In genomic region chr16:79847101-79847500, GRCh38 we compare ENCODE assay signal across 23 cellular contexts.
A peak's percentile ranks its signal among the peaks of the same experiment; 100 is the strongest.
DNase-seq lines count a peak whose midpoint lies in the region; ATAC-seq and TF ChIP-seq lines count a peak whose summit lies in the region.
"Had no signal": no experiment of that assay in that cellular context is flagged by ENCODE, and none has a peak within 500 bp of the region (broad histone marks: within the 10 kb centered on the region; RNA-seq: fewer than 3 reads in every experiment).

No MANE protein-coding gene starts in this region.

- no peak for TF ChIP-seq POLR2A in GM18505 (IDR thresholded peaks at IDR 0.05; ENCODE audit: borderline replicate concordance, extremely low read depth, insufficient read depth, insufficient read length)

- TF ChIP-seq CTCF in RWPE1 (conservative IDR thresholded peaks at IDR 0.05; ENCODE audit: low read depth): no peak
- no peak for TF ChIP-seq CTCF in epithelial cell of esophagus (IDR thresholded peaks at IDR 0.05; ENCODE audit: insufficient read depth, low read depth, low read length, missing control alignments)

- H3K27me3 Mint-ChIP-seq in stimulated activated naive CD8-positive, alpha-beta T cell treated with anti-CD3 and anti-CD28 coated beads, Interleukin-15, amount 100 ng/mL, for 72 hours: peaks cover 9% of the 10 kb centered on the region
- peaks cover 6% of the 10 kb centered on the region for H3K27me3 Mint-ChIP-seq in activated T-cell treated with anti-CD3 and anti-CD28 coated beads, Interleukin-2, amount 50 U/mL, for 4 hours (ENCODE audit: low read depth)

- no peak overlapping the region for H3K4me3 Mint-ChIP-seq in stimulated activated naive CD8-positive, alpha-beta T cell treated with anti-CD3 and anti-CD28 coated beads, Interleukin-15, amount 100 ng/mL, for 72 hours
- no peak overlapping the region for H3K4me3 Mint-ChIP-seq in activated T-cell treated with anti-CD3 and anti-CD28 coated beads, Interleukin-2, amount 50 U/mL, for 4 hours
- H3K4me3 Mint-ChIP-seq: CD8-positive, alpha-beta memory T cell had no signal

- peak overlapping the region; percentile 85 for H3K27ac ChIP-seq in RWPE1
- H3K27ac ChIP-seq: C4-2B, GM23248, HL-60, PC-9, SJCRH30 had no signal

- POLR2A ChIA-PET in RWPE1 (lab: Yijun Ruan, JAX; ENCODE audit: low non-redundant PET): no interaction called here

- no peak overlapping the region for H3K27ac Mint-ChIP-seq in stimulated activated naive CD8-positive, alpha-beta T cell treated with anti-CD3 and anti-CD28 coated beads, Interleukin-15, amount 100 ng/mL, for 72 hours

- no peaks in the 10 kb centered on the region for H3K36me3 Mint-ChIP-seq in activated T-cell treated with anti-CD3 and anti-CD28 coated beads, Interleukin-2, amount 50 U/mL, for 4 hours (ENCODE audit: insufficient read depth)
- H3K36me3 Mint-ChIP-seq: CD8-positive, alpha-beta memory T cell had no signal

- CTCF ChIA-PET in RWPE1 (lab: Yijun Ruan, JAX): interaction anchor here (0.6 to 0.9 kb wide), 2 partner anchors 43 to 120 kb away, joined by 3 read pairs; no protein-coding TSS in a partner anchor

- DNase-seq in RWPE1 (ENCODE audit: low spot score) (peak; percentile 7), epithelial cell of esophagus (ENCODE audit: low read depth) (peak; percentile 30), mucosa of gallbladder (ENCODE audit: low spot score) (peak; percentile 17)
- DNase-seq in stimulated activated naive CD8-positive, alpha-beta T cell treated with anti-CD3 and anti-CD28 coated beads, Interleukin-15, amount 100 ng/mL, for 72 hours: no peak
- no peak for DNase-seq in activated T-cell treated with anti-CD3 and anti-CD28 coated beads, Interleukin-2, amount 50 U/mL, for 4 hours
- DNase-seq: ACHN; CD8-positive, alpha-beta memory T cell; GM23248; KBM-7; NCI-H1092 treated with DMSO at 0.1 percent for 48 hours; NCI-H1436 treated with DMSO at 0.1 percent for 48 hours; NCI-H1930; NCI-H2227 treated with DMSO at 0.1 percent for 48 hours; NCI-H510A treated with DMSO at 0.1 percent for 48 hours; NCI-H748 treated with DMSO at 0.1 percent for 48 hours; PC-9; SJCRH30 had no signal

- no peak overlapping the region for H3K4me3 ChIP-seq in epithelial cell of esophagus (ENCODE audit: low read length)
- H3K4me3 ChIP-seq: GM23248, HAP-1, PC-9, SJCRH30 had no signal

- peaks cover 25% of the 10 kb centered on the region for H3K4me1 Mint-ChIP-seq in stimulated activated naive CD8-positive, alpha-beta T cell treated with anti-CD3 and anti-CD28 coated beads, Interleukin-15, amount 100 ng/mL, for 72 hours
- peaks cover 11% of the 10 kb centered on the region for H3K4me1 Mint-ChIP-seq in activated T-cell treated with anti-CD3 and anti-CD28 coated beads, Interleukin-2, amount 50 U/mL, for 4 hours (ENCODE audit: low read depth)
- H3K4me1 Mint-ChIP-seq: CD8-positive, alpha-beta memory T cell had no signal

- H3K9me3 Mint-ChIP-seq in stimulated activated naive CD8-positive, alpha-beta T cell treated with anti-CD3 and anti-CD28 coated beads, Interleukin-15, amount 100 ng/mL, for 72 hours: peaks cover 0 to 10% of the 10 kb centered on the region in 2 donors
- H3K9me3 Mint-ChIP-seq in activated T-cell treated with anti-CD3 and anti-CD28 coated beads, Interleukin-2, amount 50 U/mL, for 4 hours: no peaks in the 10 kb centered on the region

- no peak for ATAC-seq in stimulated activated naive CD8-positive, alpha-beta T cell treated with anti-CD3 and anti-CD28 coated beads, Interleukin-15, amount 100 ng/mL, for 72 hours
- ATAC-seq in GM19035 (IDR thresholded peaks at IDR 0.05; ENCODE audit: unreplicated experiment): no peak
- no peak for ATAC-seq in activated T-cell treated with anti-CD3 and anti-CD28 coated beads, Interleukin-2, amount 50 U/mL, for 4 hours
- ATAC-seq in GM18505 (IDR thresholded peaks at IDR 0.05; ENCODE audit: unreplicated experiment): no peak
- ATAC-seq: HepG2 had no signal

Comparison
In these comparisons a context has a peak if more than half of its experiments do, and no peak if none do; other contexts are left out.
1. DNase-seq: peak in RWPE1 (single experiment), epithelial cell of esophagus (single experiment) and mucosa of gallbladder (single experiment); none in stimulated activated naive CD8-positive, alpha-beta T cell treated with anti-CD3 and anti-CD28 coated beads, Interleukin-15, amount 100 ng/mL, for 72 hours (0 of 2) and activated T-cell treated with anti-CD3 and anti-CD28 coated beads, Interleukin-2, amount 50 U/mL, for 4 hours (single experiment).